In genomic region chr20:26209171-26209941, GRCh38 we compare ENCODE assay signal across 9 cellular contexts.
DNase-seq lines count a peak whose midpoint lies in the region; ATAC-seq, FAIRE-seq and TF ChIP-seq lines count a peak whose summit lies in the region.
"Had no signal": no experiment of that assay in that cellular context is flagged by ENCODE, and none has a peak within 500 bp of the region (broad histone marks: within the 10 kb centered on the region; RNA-seq: fewer than 3 reads in every experiment).

No MANE protein-coding gene starts in this region.

- POLR2A ChIA-PET in activated CD4-positive, alpha-beta T cell treated with anti-CD3 and anti-CD28 coated beads for 36 hours (lab: Charles Lee), result no interaction called here

- H3K27me3 ChIP-seq in pancreas, result peaks cover 4 to 44% (median 9%) of the 10 kb centered on the region in 4 donors

- H3K9me3 ChIP-seq in pancreas, result no peaks in the 10 kb centered on the region

- no peak for ATAC-seq in activated CD4-positive, alpha-beta T cell treated with anti-CD3 and anti-CD28 coated beads for 36 hours
- ATAC-seq in pancreas (no peak), HG03159 (IDR thresholded peaks at IDR 0.05; ENCODE audit: unreplicated experiment) (no peak)

- WGBS in pancreas, 2 donors, result 4 to 7% methylated on average over 71 to 88 of the region's 88 CpGs

- peaks cover 8% of the 10 kb centered on the region for H3K36me3 Mint-ChIP-seq in activated CD4-positive, alpha-beta T cell treated with anti-CD3 and anti-CD28 coated beads for 36 hours (ENCODE audit: low read depth)

- H3K27ac ChIP-seq in pancreas, result no peak overlapping the region

- peaks cover 20% of the 10 kb centered on the region for H3K27me3 Mint-ChIP-seq in activated CD4-positive, alpha-beta T cell treated with anti-CD3 and anti-CD28 coated beads for 36 hours

- H3K4me3 ChIP-seq in pancreas, result peak overlapping the region in 1 of 4 donors; percentile 38

- no peak overlapping the region for H3K27ac Mint-ChIP-seq in activated CD4-positive, alpha-beta T cell treated with anti-CD3 and anti-CD28 coated beads for 36 hours

- H3K4me1 Mint-ChIP-seq in activated CD4-positive, alpha-beta T cell treated with anti-CD3 and anti-CD28 coated beads for 36 hours, result peaks cover 7% of the 10 kb centered on the region

- no peaks in the 10 kb centered on the region for H3K36me3 ChIP-seq in pancreas

- DNase-seq in CMK (ENCODE audit: low read depth) (peak; percentile 3), dermis blood vessel endothelial cell (peak; percentile 3), pancreas (peak in 4 of 6 donors; percentile 15 to 53 (median 32)), NCI-H2196 (lab: John Stamatoyannopoulos, UW; ENCODE audit: unreplicated experiment) (no peak), NCI-H510A treated with DMSO at 0.1 percent for 48 hours (lab: John Stamatoyannopoulos, UW) (no peak), DMS153 treated with DMSO at 0.1 percent for 48 hours (lab: John Stamatoyannopoulos, UW; ENCODE audit: unreplicated experiment) (no peak)
- DNase-seq in activated CD4-positive, alpha-beta T cell treated with anti-CD3 and anti-CD28 coated beads for 36 hours, result peak; percentile 12
- DNase-seq: NCI-H1092 had no signal

- peaks cover 1% of the 10 kb centered on the region for H3K9me3 Mint-ChIP-seq in activated CD4-positive, alpha-beta T cell treated with anti-CD3 and anti-CD28 coated beads for 36 hours (ENCODE audit: low read depth)

- intact Hi-C loops in activated CD4-positive, alpha-beta T cell treated with anti-CD3 and anti-CD28 coated beads for 36 hours (cut with DNase I, micrococcal nuclease), result loop anchor here (5.0 kb wide), 3 partner anchors 88 to 1127 kb away; partner anchors contain the start of gene VSX1 (in 1 of the 2)
- intact Hi-C loops in pancreas (cut with DNase I), result no loop called here

- FAIRE-seq in pancreas (lab: Jason Lieb, UNC), result peak; percentile 63

- H3K4me3 Mint-ChIP-seq in activated CD4-positive, alpha-beta T cell treated with anti-CD3 and anti-CD28 coated beads for 36 hours, result peak overlapping the region; percentile 15

- CTCF ChIA-PET in activated CD4-positive, alpha-beta T cell treated with anti-CD3 and anti-CD28 coated beads for 36 hours (lab: Charles Lee), result no interaction called here

- H3K4me1 ChIP-seq in pancreas, result no peaks in the 10 kb centered on the region

- TF ChIP-seq CTCF in pancreas (IDR thresholded peaks at IDR 0.05), result no peak

Comparison
In these comparisons a context has a peak if more than half of its experiments do, and no peak if none do; other contexts are left out.
1. DNase-seq: peak in CMK (single experiment), activated CD4-positive, alpha-beta T cell treated with anti-CD3 and anti-CD28 coated beads for 36 hours (single experiment), dermis blood vessel endothelial cell (single experiment) and pancreas (4 of 6); none in NCI-H2196 (single experiment), NCI-H510A treated with DMSO at 0.1 percent for 48 hours (single experiment) and DMS153 treated with DMSO at 0.1 percent for 48 hours (single experiment).
2. intact Hi-C loops: an anchor here in activated CD4-positive, alpha-beta T cell treated with anti-CD3 and anti-CD28 coated beads for 36 hours (5.0 kb wide); none called in pancreas.